In the genomic region with DNA sequence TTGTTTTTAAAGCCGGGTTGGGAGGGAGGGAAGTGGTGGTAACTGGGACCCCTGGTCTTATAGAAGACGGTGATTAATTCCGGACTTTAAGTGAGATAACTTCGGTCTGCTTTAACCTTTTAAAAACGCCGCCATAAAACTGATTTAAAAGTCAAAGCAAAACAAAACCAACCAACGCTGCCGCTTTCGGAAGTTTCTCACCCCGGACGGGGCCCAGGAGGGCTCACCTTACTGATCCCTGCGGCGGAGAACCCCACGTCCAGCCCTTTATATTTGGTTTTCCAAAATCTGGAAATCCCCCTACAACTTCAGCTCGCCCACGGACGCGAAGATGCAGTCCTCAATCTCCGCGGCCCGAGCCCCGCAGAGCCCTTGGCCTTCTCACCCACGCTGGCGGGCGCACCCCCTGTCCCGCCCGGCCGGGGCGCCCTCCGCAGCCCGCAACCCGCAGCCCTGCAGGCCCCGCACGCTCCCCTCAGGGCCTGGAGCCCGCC, we compare ENCODE assay signal across 8 cellular contexts. TPM values are rescaled to one million over a fixed set of nuclear protein-coding genes. Genes with fewer than 3 reads are reported as not detected.
DNase-seq lines count a peak whose midpoint lies in the region; ATAC-seq and TF ChIP-seq lines count a peak whose summit lies in the region.

No MANE protein-coding gene starts in this region.

- ATAC-seq in activated CD8-positive, alpha-beta memory T cell treated with anti-CD3 and anti-CD28 coated beads, Interleukin-2, amount 10 ng/mL, durations not matched to agents 7 days and 5 days, result peak; percentile 73
- peak; percentile 76 for ATAC-seq in HG03025 (IDR thresholded peaks at IDR 0.05; ENCODE audit: low FRiP score, unreplicated experiment)

- no peaks in the 10 kb centered on the region for H3K9me3 ChIP-seq in duodenal mucosa (ENCODE audit: control insufficient read depth in 1 of 2, low read length in 2 of 2)
- H3K9me3 ChIP-seq in muscle layer of colon (ENCODE audit: low read length), result no peaks in the 10 kb centered on the region
- H3K9me3 ChIP-seq in thymus (ENCODE audit: control insufficient read depth), result no peaks in the 10 kb centered on the region

- no peak for DNase-seq in activated CD8-positive, alpha-beta memory T cell treated with anti-CD3 and anti-CD28 coated beads, Interleukin-2, amount 10 ng/mL, durations not matched to agents 7 days and 5 days
- DNase-seq in activated CD8-positive, alpha-beta memory T cell treated with anti-CD3 and anti-CD28 coated beads, Interleukin-2, amount 50 U/mL, for 4 hours, result no peak
- peak; percentile 48 for DNase-seq in RWPE1 (ENCODE audit: low spot score)
- no peak for DNase-seq in cerebellum (ENCODE audit: low spot score)

- peak overlapping the region; percentile 78 for H3K27ac Mint-ChIP-seq in activated CD8-positive, alpha-beta memory T cell treated with anti-CD3 and anti-CD28 coated beads, Interleukin-2, amount 10 ng/mL, durations not matched to agents 7 days and 5 days

- no peak for TF ChIP-seq CTCF in RWPE1 (conservative IDR thresholded peaks at IDR 0.05; ENCODE audit: low read depth)

- H3K27me3 Mint-ChIP-seq in activated CD8-positive, alpha-beta memory T cell treated with anti-CD3 and anti-CD28 coated beads, Interleukin-2, amount 10 ng/mL, durations not matched to agents 7 days and 5 days, result no peaks in the 10 kb centered on the region

- POLR2A ChIA-PET in RWPE1 (lab: Yijun Ruan, JAX; ENCODE audit: low non-redundant PET), result interaction anchor here (0.7 kb wide), 1 partner anchor 1780 kb away, joined by 3 read pairs; no protein-coding TSS in a partner anchor

- H3K9me3 Mint-ChIP-seq in activated CD8-positive, alpha-beta memory T cell treated with anti-CD3 and anti-CD28 coated beads, Interleukin-2, amount 10 ng/mL, durations not matched to agents 7 days and 5 days (ENCODE audit: low read depth), result no peaks in the 10 kb centered on the region

- H3K27ac ChIP-seq in RWPE1 (peak overlapping the region; percentile 87), duodenal mucosa (ENCODE audit: low read depth, low read length) (no peak overlapping the region), muscle layer of colon (ENCODE audit: low read depth, low read length) (peak overlapping the region; percentile 59), thymus (ENCODE audit: low read depth) (peak overlapping the region; percentile 64)

- H3K36me3 ChIP-seq in duodenal mucosa (ENCODE audit: control insufficient read depth in 1 of 2, insufficient read depth in 2 of 2, low read length in 2 of 2) (no peaks in the 10 kb centered on the region), muscle layer of colon (ENCODE audit: insufficient read depth, low read length) (no peaks in the 10 kb centered on the region), thymus (ENCODE audit: control insufficient read depth, insufficient read depth) (no peaks in the 10 kb centered on the region)

- peaks cover 27% of the 10 kb centered on the region for H3K36me3 Mint-ChIP-seq in activated CD8-positive, alpha-beta memory T cell treated with anti-CD3 and anti-CD28 coated beads, Interleukin-2, amount 10 ng/mL, durations not matched to agents 7 days and 5 days

- H3K9ac ChIP-seq in duodenal mucosa (ENCODE audit: low read depth in 1 of 2, low read length in 2 of 2) (peak overlapping the region; percentile 76 to 85), muscle layer of colon (ENCODE audit: low read length) (peak overlapping the region; percentile 23)

- peaks cover 52% of the 10 kb centered on the region for H3K4me1 Mint-ChIP-seq in activated CD8-positive, alpha-beta memory T cell treated with anti-CD3 and anti-CD28 coated beads, Interleukin-2, amount 10 ng/mL, durations not matched to agents 7 days and 5 days

- H3K4me1 ChIP-seq in duodenal mucosa (ENCODE audit: control insufficient read depth in 1 of 2, insufficient read depth in 2 of 2, low read length in 2 of 2) (peaks cover 15 to 17% of the 10 kb centered on the region in 2 donors), muscle layer of colon (ENCODE audit: insufficient read depth, low read length) (peaks cover 25% of the 10 kb centered on the region), thymus (ENCODE audit: control insufficient read depth, insufficient read depth, low read length) (peaks cover 2% of the 10 kb centered on the region)

- CTCF ChIA-PET in activated CD8-positive, alpha-beta memory T cell treated with anti-CD3 and anti-CD28 coated beads, Interleukin-2, amount 10 ng/mL, durations not matched to agents 7 days and 5 days (lab: Charles Lee), result interaction anchor here (0.7 to 1.3 kb wide), 6 partner anchors 8 to 102 kb away, joined by 3 to 4 read pairs (median 3); a partner anchor contains a TSS
- CTCF ChIA-PET in RWPE1 (lab: Yijun Ruan, JAX), result interaction anchor here (0.6 to 1.0 kb wide), 3 partner anchors 11 to 379 kb away, joined by 3 to 4 read pairs (median 3); no protein-coding TSS in a partner anchor

- under 1% methylated on average over 35 of the region's 35 CpGs for WGBS in thymus

- peak overlapping the region; percentile 88 for H3K4me3 Mint-ChIP-seq in activated CD8-positive, alpha-beta memory T cell treated with anti-CD3 and anti-CD28 coated beads, Interleukin-2, amount 10 ng/mL, durations not matched to agents 7 days and 5 days

- peak overlapping the region; percentile 84 to 90 for H3K4me3 ChIP-seq in duodenal mucosa (ENCODE audit: low read depth in 1 of 2, low read length in 2 of 2)
- peak overlapping the region; percentile 71 to 78 for H3K4me3 ChIP-seq in muscle layer of colon (ENCODE audit: low read depth in 1 of 2, low read length in 2 of 2)
- peak overlapping the region; percentile 90 for H3K4me3 ChIP-seq in thymus (ENCODE audit: low read length)

- H3K27me3 ChIP-seq in duodenal mucosa (ENCODE audit: control insufficient read depth in 1 of 2, insufficient read depth in 2 of 2, low read length in 2 of 2) (no peaks in the 10 kb centered on the region), muscle layer of colon (ENCODE audit: control insufficient read depth in 1 of 2, insufficient read depth in 2 of 2, low read length in 2 of 2) (no peaks in the 10 kb centered on the region), thymus (ENCODE audit: control insufficient read depth, insufficient read depth) (no peaks in the 10 kb centered on the region)

RNA-seq across cellular contexts. Expression of a gene that starts 0.4 kb away (rescaled TPM):
- total RNA-seq in activated CD8-positive, alpha-beta memory T cell treated with anti-CD3 and anti-CD28 coated beads, Interleukin-2, amount 10 ng/mL, durations not matched to agents 7 days and 5 days, result 10 to 100 TPM; 50.5 to 65.1 TPM
- 7.4 TPM for polyA plus RNA-seq in thymus
- 29.7 TPM for total RNA-seq in cerebellum

RNA-seq across cellular contexts. Expression of a gene that starts 29.6 kb away (rescaled TPM):
- not detected for total RNA-seq in activated CD8-positive, alpha-beta memory T cell treated with anti-CD3 and anti-CD28 coated beads, Interleukin-2, amount 10 ng/mL, durations not matched to agents 7 days and 5 days
- 0.11 TPM for polyA plus RNA-seq in thymus
- 0.27 TPM for total RNA-seq in cerebellum
